In genomic region chr1:26552720-26553119, GRCh38 we compare ENCODE assay signal across 24 cellular contexts. TPM values are rescaled to one million over a fixed set of nuclear protein-coding genes. Genes with fewer than 3 reads are reported as not detected.
DNase-seq lines count a peak whose midpoint lies in the region; ATAC-seq, FAIRE-seq and TF ChIP-seq lines count a peak whose summit lies in the region.
"Had no signal": no experiment of that assay in that cellular context is flagged by ENCODE, and none has a peak within 500 bp of the region (broad histone marks: within the 10 kb centered on the region; RNA-seq: fewer than 3 reads in every experiment).

No MANE protein-coding gene starts in this region.

- POLR2A ChIA-PET in activated CD4-positive, alpha-beta memory T cell treated with anti-CD3 and anti-CD28 coated beads, Interleukin-2, amount 10 ng/mL, durations not matched to agents 7 days and 5 days (lab: Charles Lee), result interaction anchor here (1.4 to 2.4 kb wide), 5 partner anchors 11 to 52 kb away, joined by 3 to 13 read pairs (median 3); no protein-coding TSS in a partner anchor

- no peak overlapping the region for H3K9ac ChIP-seq in BLaER1
- H3K9ac ChIP-seq: SK-N-SH had no signal

- no peak for FAIRE-seq in GM12891 (lab: Jason Lieb, UNC)
- FAIRE-seq: A549, GM12892 had no signal

- H3K4me3 Mint-ChIP-seq in activated CD4-positive, alpha-beta memory T cell treated with anti-CD3 and anti-CD28 coated beads, Interleukin-2, amount 10 ng/mL, durations not matched to agents 7 days and 5 days, result no peak overlapping the region

- H3K27me3 ChIP-seq in BLaER1, result no peaks in the 10 kb centered on the region
- no peaks in the 10 kb centered on the region for H3K27me3 ChIP-seq in layer of hippocampus (ENCODE audit: control insufficient read depth, insufficient read depth, low read length)
- no peaks in the 10 kb centered on the region for H3K27me3 ChIP-seq in effector memory CD4-positive, alpha-beta T cell (replicated peaks; ENCODE audit: control insufficient read depth, insufficient read depth, low read length, poor library complexity, severe bottlenecking)
- H3K27me3 ChIP-seq: MG63 had no signal

- no peak overlapping the region for H3K4me3 ChIP-seq in BLaER1
- H3K4me3 ChIP-seq in effector memory CD4-positive, alpha-beta T cell (ENCODE audit: insufficient read depth, low read depth, low read length, poor library complexity, severe bottlenecking), result no peak overlapping the region
- H3K4me3 ChIP-seq: A549, MG63 had no signal

- H3K36me3 Mint-ChIP-seq in activated CD4-positive, alpha-beta memory T cell treated with anti-CD3 and anti-CD28 coated beads, Interleukin-2, amount 10 ng/mL, durations not matched to agents 7 days and 5 days (ENCODE audit: low read depth), result peaks cover 69% of the 10 kb centered on the region

- TF ChIP-seq CTCF in C4-2B (conservative IDR thresholded peaks at IDR 0.05), result no peak

- H3K36me3 ChIP-seq in BLaER1, result peaks cover 97% of the 10 kb centered on the region
- peaks cover 82% of the 10 kb centered on the region for H3K36me3 ChIP-seq in effector memory CD4-positive, alpha-beta T cell (ENCODE audit: control insufficient read depth, insufficient read depth, low read length)
- H3K36me3 ChIP-seq: MG63 had no signal

- peaks cover 69% of the 10 kb centered on the region for H3K4me1 ChIP-seq in BLaER1
- H3K4me1 ChIP-seq in effector memory CD4-positive, alpha-beta T cell (ENCODE audit: control insufficient read depth, insufficient read depth, low read length, poor library complexity, severe bottlenecking), result peaks cover 3% of the 10 kb centered on the region
- H3K4me1 ChIP-seq: A549 had no signal

- no peaks in the 10 kb centered on the region for H3K9me3 Mint-ChIP-seq in activated CD4-positive, alpha-beta memory T cell treated with anti-CD3 and anti-CD28 coated beads, Interleukin-2, amount 10 ng/mL, durations not matched to agents 7 days and 5 days

- CTCF ChIA-PET in activated CD4-positive, alpha-beta memory T cell treated with anti-CD3 and anti-CD28 coated beads, Interleukin-2, amount 10 ng/mL, durations not matched to agents 7 days and 5 days (lab: Charles Lee), result interaction anchor here (0.7 to 3.7 kb wide), 4 partner anchors 11 to 133 kb away, joined by 4 to 26 read pairs (median 12); no protein-coding TSS in a partner anchor

- H3K27me3 Mint-ChIP-seq in activated CD4-positive, alpha-beta memory T cell treated with anti-CD3 and anti-CD28 coated beads, Interleukin-2, amount 10 ng/mL, durations not matched to agents 7 days and 5 days, result no peaks in the 10 kb centered on the region

- ATAC-seq in HG03378 (IDR thresholded peaks at IDR 0.05; ENCODE audit: unreplicated experiment) (no peak), SK-N-SH treated with all-trans-retinoic acid at 6 μM for 48 hours (no peak)
- ATAC-seq: A549, HCT116 had no signal

- no peaks in the 10 kb centered on the region for H3K9me3 ChIP-seq in BLaER1
- H3K9me3 ChIP-seq in effector memory CD4-positive, alpha-beta T cell (ENCODE audit: control insufficient read depth, low read length), result no peaks in the 10 kb centered on the region
- H3K9me3 ChIP-seq: A549, MG63, SK-N-SH had no signal

- H3K27ac Mint-ChIP-seq in activated CD4-positive, alpha-beta memory T cell treated with anti-CD3 and anti-CD28 coated beads, Interleukin-2, amount 10 ng/mL, durations not matched to agents 7 days and 5 days, result peak overlapping the region; percentile 22

- no peak for DNase-seq in activated CD4-positive, alpha-beta memory T cell treated with anti-CD3 and anti-CD28 coated beads, Interleukin-2, amount 10 ng/mL, durations not matched to agents 7 days and 5 days
- DNase-seq in effector memory CD4-positive, alpha-beta T cell, result no peak
- no peak for DNase-seq in GM12891 (ENCODE audit: insufficient read length, low spot score)
- DNase-seq: AML-193, Calu3, DMS79 treated with DMSO at 0.1 percent for 48 hours, GF-D8, KBM-7, MG63, NCI-H1105 treated with DMSO at 0.1 percent for 48 hours, NCI-H146, NCI-H1930, NCI-H2107, NCI-H524 treated with DMSO at 0.1 percent for 48 hours, NCI-H774, SK-N-SH had no signal

- H3K4me1 Mint-ChIP-seq in activated CD4-positive, alpha-beta memory T cell treated with anti-CD3 and anti-CD28 coated beads, Interleukin-2, amount 10 ng/mL, durations not matched to agents 7 days and 5 days, result peaks cover 56% of the 10 kb centered on the region

- no peak for TF ChIP-seq POLR2A in GM12891 (IDR thresholded peaks at IDR 0.05; ENCODE audit: low read depth, low read length)

- H3K4me2 ChIP-seq in BLaER1, result peak overlapping the region; percentile 81; the same call in 1 of the 2 replicates
- H3K4me2 ChIP-seq: A549, SK-N-SH had no signal

- peaks cover 79% of the 10 kb centered on the region for H4K20me1 ChIP-seq in BLaER1

- H3K27ac ChIP-seq in BLaER1 (no peak overlapping the region; the same call in 1 of the 2 replicates), C4-2B (peak overlapping the region; percentile 70), layer of hippocampus (ENCODE audit: low read depth, low read length) (peak overlapping the region; percentile 96)
- H3K27ac ChIP-seq in effector memory CD4-positive, alpha-beta T cell (ENCODE audit: insufficient read depth, low read length, poor library complexity, severe bottlenecking), result no peak overlapping the region
- H3K27ac ChIP-seq: A549 had no signal

TF ChIP-seq in GM12891, 5 proteins besides CTCF, POLR2A, EP300 and RAD21:
- no peak for TF ChIP-seq SPI1 (IDR thresholded peaks at IDR 0.05; ENCODE audit: low read depth, low read length)
- TF ChIP-seq PAX5 (IDR thresholded peaks at IDR 0.05; ENCODE audit: insufficient read depth, low read length, severe bottlenecking), result no peak
- TF ChIP-seq POU2F2 (IDR thresholded peaks at IDR 0.05; ENCODE audit: low read depth, low read length), result no peak
- TF ChIP-seq TAF1 (IDR thresholded peaks at IDR 0.05; ENCODE audit: low read depth, low read length), result no peak
- TF ChIP-seq POLR2AphosphoS5 (IDR thresholded peaks at IDR 0.05; ENCODE audit: low read depth, low read length), result no peak

TF ChIP-seq in SK-N-SH treated with all-trans-retinoic acid at 6 μM for 48 hours, 23 proteins besides CTCF, POLR2A, EP300 and RAD21 (continues in another document):
- TF ChIP-seq TCF4 (CRISPR knock-in tag; IDR thresholded peaks at IDR 0.05; ENCODE audit: borderline replicate concordance) (no peak), ARNTL (CRISPR knock-in tag; IDR thresholded peaks at IDR 0.05; ENCODE audit: borderline replicate concordance, low read depth) (no peak), PATZ1 (CRISPR knock-in tag; IDR thresholded peaks at IDR 0.05; ENCODE audit: borderline replicate concordance) (no peak), GLIS3 (CRISPR knock-in tag; IDR thresholded peaks at IDR 0.05) (no peak), SNAI2 (CRISPR knock-in tag; IDR thresholded peaks at IDR 0.05) (no peak), ZFP30 (CRISPR knock-in tag; IDR thresholded peaks at IDR 0.05) (no peak), BACH2 (CRISPR knock-in tag; IDR thresholded peaks at IDR 0.05; ENCODE audit: borderline replicate concordance) (no peak), ZNF70 (CRISPR knock-in tag; IDR thresholded peaks at IDR 0.05) (no peak), PPARA (CRISPR knock-in tag; IDR thresholded peaks at IDR 0.05; ENCODE audit: borderline replicate concordance) (no peak), OSR1 (CRISPR knock-in tag; IDR thresholded peaks at IDR 0.05) (no peak), ESRRG (CRISPR knock-in tag; IDR thresholded peaks at IDR 0.05) (no peak), POU6F1 (CRISPR knock-in tag; IDR thresholded peaks at IDR 0.05; ENCODE audit: borderline replicate concordance, low read depth) (no peak), CSDC2 (CRISPR knock-in tag; IDR thresholded peaks at IDR 0.05) (no peak), ZNF565 (CRISPR knock-in tag; conservative IDR thresholded peaks at IDR 0.05; ENCODE audit: low read depth) (no peak), ZC3H10 (CRISPR knock-in tag; IDR thresholded peaks at IDR 0.05) (no peak), TOX (CRISPR knock-in tag; IDR thresholded peaks at IDR 0.05; ENCODE audit: borderline replicate concordance) (no peak)

RNA-seq across cellular contexts. Expression of gene RPS6KA1, which starts 23.2 kb away (rescaled TPM):
- total RNA-seq in activated CD4-positive, alpha-beta memory T cell treated with anti-CD3 and anti-CD28 coated beads, Interleukin-2, amount 10 ng/mL, durations not matched to agents 7 days and 5 days, result 100 to 1,000 TPM; 170 to 175 TPM
- polyA plus RNA-seq in GM12891 (2012; ENCODE audit: low read depth, missing spikeins), result 86.7 TPM

Comparison
In these comparisons a context has a peak if more than half of its experiments do, and no peak if none do; other contexts are left out.
1. H3K27ac ChIP-seq: peak in C4-2B (single experiment) and layer of hippocampus (single experiment); none in BLaER1 (single experiment) and effector memory CD4-positive, alpha-beta T cell (single experiment).